ENCODE assay signal across 13 cellular contexts in the genomic region with DNA sequence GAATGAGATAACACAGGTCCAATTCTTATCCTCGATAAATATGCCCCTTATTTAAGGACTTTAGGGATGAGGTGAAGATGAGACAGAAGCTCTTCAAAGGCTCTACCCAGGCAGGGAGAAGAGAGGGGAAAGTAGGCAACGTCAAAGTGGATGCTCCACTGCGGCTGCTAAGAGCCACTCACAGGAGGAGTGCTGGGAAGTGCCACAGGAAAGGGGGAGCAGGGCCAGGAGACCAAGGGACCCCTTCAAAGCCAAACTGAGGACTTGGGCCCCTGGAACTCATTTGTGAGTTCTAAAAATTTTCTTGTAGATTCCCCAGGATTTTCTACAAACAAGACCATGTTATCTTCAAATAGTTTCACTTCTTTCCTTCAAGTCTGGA. TPM values are rescaled to one million over a fixed set of nuclear protein-coding genes. Genes with fewer than 3 reads are reported as not detected.
DNase-seq lines count a peak whose midpoint lies in the region; ATAC-seq and TF ChIP-seq lines count a peak whose summit lies in the region.
"Had no signal": no experiment of that assay in that cellular context is flagged by ENCODE, and none has a peak within 500 bp of the region (broad histone marks: within the 10 kb centered on the region; RNA-seq: fewer than 3 reads in every experiment).

No MANE protein-coding gene starts in this region.

- ATAC-seq in DND-41 (ENCODE audit: insufficient read depth, low read depth) (no peak), GM21576 (IDR thresholded peaks at IDR 0.05; ENCODE audit: unreplicated experiment) (no peak)
- ATAC-seq: GM23338 had no signal

- H3K4me1 ChIP-seq in DND-41 (ENCODE audit: insufficient read depth, low read length), result no peaks in the 10 kb centered on the region
- H3K4me1 ChIP-seq in skeletal muscle tissue (ENCODE audit: control insufficient read depth in 3 of 3, insufficient read depth in 3 of 3, low read length in 3 of 3), result peaks cover 0 to 3% (median 3%) of the 10 kb centered on the region in 3 donors

- TF ChIP-seq CTCF in DND-41 (IDR thresholded peaks at IDR 0.05; ENCODE audit: borderline replicate concordance, extremely low read depth, low read length, poor library complexity, severe bottlenecking) (no peak), WI38 (IDR thresholded peaks at IDR 0.05; ENCODE audit: low read depth, low read length) (no peak), fibroblast of pulmonary artery (IDR thresholded peaks at IDR 0.05; ENCODE audit: low read length, missing control alignments) (no peak)

- H3K9ac ChIP-seq in DND-41 (ENCODE audit: low read depth, low read length), result no peak overlapping the region
- H3K9ac ChIP-seq in skeletal muscle tissue (ENCODE audit: low read depth in 1 of 3, low read length in 3 of 3), result no peak overlapping the region

- H2AFZ ChIP-seq in DND-41 (ENCODE audit: low read depth, low read length), result peak overlapping the region; percentile 26; the same call in 1 of the 2 replicates

- no peaks in the 10 kb centered on the region for H3K79me2 ChIP-seq in DND-41 (ENCODE audit: insufficient read depth, low read length)

- no peaks in the 10 kb centered on the region for H4K20me1 ChIP-seq in DND-41 (ENCODE audit: insufficient read depth, low read length)

- no peak overlapping the region for H3K27ac ChIP-seq in DND-41 (ENCODE audit: low read length)
- peak overlapping the region; percentile 61 for H3K27ac ChIP-seq in skeletal muscle tissue (ENCODE audit: low read depth, low read length)

- no peaks in the 10 kb centered on the region for H3K36me3 ChIP-seq in DND-41 (ENCODE audit: insufficient read depth, low read length)
- no peaks in the 10 kb centered on the region for H3K36me3 ChIP-seq in skeletal muscle tissue (ENCODE audit: control insufficient read depth in 3 of 3, insufficient read depth in 3 of 3, low read length in 3 of 3)

- no peaks in the 10 kb centered on the region for H3K9me3 ChIP-seq in DND-41 (ENCODE audit: insufficient read depth, low read length, severe bottlenecking)
- H3K9me3 ChIP-seq in skeletal muscle tissue (ENCODE audit: control insufficient read depth in 3 of 3, low read length in 3 of 3), result no peaks in the 10 kb centered on the region

- H3K4me3 ChIP-seq in DND-41 (ENCODE audit: low read depth in 1 of 2, low read length in 2 of 2) (no peak overlapping the region), WI38 (ENCODE audit: low read depth, low read length) (peak overlapping the region; percentile 38), fibroblast of pulmonary artery (replicated peaks; ENCODE audit: low read depth, low read length) (peak overlapping the region; percentile 44), skeletal muscle tissue (ENCODE audit: low read length in 3 of 3) (no peak overlapping the region)
- H3K4me3 ChIP-seq: GM23338 had no signal

- H3K27me3 ChIP-seq in DND-41 (ENCODE audit: insufficient read depth, low read length, poor library complexity) (no peaks in the 10 kb centered on the region), skeletal muscle tissue (ENCODE audit: control insufficient read depth in 3 of 3, insufficient read depth in 3 of 3, low read length in 3 of 3) (no peaks in the 10 kb centered on the region)

- no peak overlapping the region for H3K4me2 ChIP-seq in DND-41 (ENCODE audit: insufficient read depth, low read length)
- H3K4me2 ChIP-seq: GM23338 had no signal

- DNase-seq in DND-41 (no peak), fibroblast of pulmonary artery (ENCODE audit: low read depth) (no peak), epidermal melanocyte (ENCODE audit: insufficient read length, low spot score) (no peak), COLO668 (lab: John Stamatoyannopoulos, UW; ENCODE audit: unreplicated experiment) (no peak), UCSD-AML1 (lab: John Stamatoyannopoulos, UW; ENCODE audit: unreplicated experiment) (no peak)
- DNase-seq: activated CD4-positive, alpha-beta T cell treated with anti-CD3 and anti-CD28 coated beads, Interleukin-2, amount 50 U/mL, for 48 hours; activated gamma-delta T cell; COR-L47; NCI-H1694 treated with DMSO at 0.1 percent for 48 hours had no signal

RNA-seq across cellular contexts. Expression of a gene that starts 47.3 kb away (rescaled TPM):
- 48.0 TPM for total RNA-seq in skeletal muscle tissue

Comparison
In these comparisons a context has a peak if more than half of its experiments do, and no peak if none do; other contexts are left out.
1. H3K4me3 ChIP-seq: peak in WI38 (single experiment) and fibroblast of pulmonary artery (single experiment); none in DND-41 (0 of 2) and skeletal muscle tissue (0 of 3).